ENCODE assay signal across 12 cellular contexts in the genomic region with DNA sequence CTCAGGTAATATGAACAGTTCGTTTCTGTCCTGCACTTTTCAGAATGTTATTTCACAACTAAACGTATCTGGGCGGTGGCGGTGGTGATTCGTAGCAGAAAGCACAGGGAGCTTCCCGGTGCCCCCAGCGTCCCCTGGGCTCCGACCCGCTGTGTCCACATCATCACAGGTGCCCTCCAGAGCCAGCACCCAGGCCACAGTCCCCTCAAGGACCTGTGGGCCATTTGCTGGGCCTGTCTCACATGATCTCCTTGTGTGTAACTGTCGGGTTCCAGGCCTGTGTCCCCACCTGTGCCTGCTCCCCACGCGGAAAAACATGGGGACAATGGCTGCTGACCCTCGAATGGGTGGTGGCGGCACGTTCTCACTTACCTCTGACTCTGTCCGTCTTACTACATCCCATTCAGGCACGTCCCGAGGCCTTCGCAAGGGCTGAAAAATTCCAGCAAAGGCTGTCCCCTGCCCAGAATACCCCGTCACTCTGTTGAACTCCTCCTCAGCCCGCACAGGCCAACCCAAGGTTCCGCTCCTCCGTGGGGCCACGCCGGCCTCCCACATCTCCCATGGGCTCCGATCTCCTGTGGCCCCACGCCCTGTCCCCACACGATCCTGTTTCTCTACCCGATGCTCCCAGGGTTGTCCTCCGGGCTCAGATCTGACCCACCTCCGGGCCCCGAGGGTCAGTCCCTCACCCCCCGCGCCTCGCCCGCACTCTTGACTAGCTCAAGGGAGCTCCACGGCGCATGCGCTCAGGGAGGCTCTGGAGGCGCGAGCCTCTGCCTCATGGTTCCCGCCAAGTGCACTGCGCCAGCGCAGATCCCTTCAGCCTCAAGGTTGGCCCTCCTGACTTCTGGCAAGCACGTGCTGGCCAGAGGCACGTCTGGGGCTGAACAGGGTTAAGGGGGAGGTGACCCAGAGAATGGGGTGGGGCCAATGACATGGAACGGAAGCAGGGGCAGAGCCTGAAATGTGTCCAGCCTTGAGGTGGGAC. TPM values are rescaled to one million over a fixed set of nuclear protein-coding genes. Genes with fewer than 3 reads are reported as not detected.
DNase-seq lines count a peak whose midpoint lies in the region; ATAC-seq, FAIRE-seq and TF ChIP-seq lines count a peak whose summit lies in the region.
"Had no signal": no experiment of that assay in that cellular context is flagged by ENCODE, and none has a peak within 500 bp of the region (broad histone marks: within the 10 kb centered on the region; RNA-seq: fewer than 3 reads in every experiment).

No MANE protein-coding gene starts in this region.

- no peak for TF ChIP-seq CTCF in GM23338 (conservative IDR thresholded peaks at IDR 0.05; ENCODE audit: low read depth in 2 of 2)

- peaks cover 32% of the 10 kb centered on the region for H4K20me1 ChIP-seq in BLaER1
- H4K20me1 ChIP-seq in GM23338 (replicated peaks; ENCODE audit: insufficient read depth), result peaks cover 13% of the 10 kb centered on the region; the same call in 1 of the 2 replicates

- H3K4me3 ChIP-seq in BLaER1 (no peak overlapping the region), GM23338 (no peak overlapping the region), small intestine (ENCODE audit: low read depth in 1 of 2, low read length in 2 of 2) (no peak overlapping the region)

- no peak overlapping the region for H3K9ac ChIP-seq in BLaER1

- H3K4me1 Mint-ChIP-seq in GM23338 (peaks cover 43% of the 10 kb centered on the region), memory B cell (peaks cover 49% of the 10 kb centered on the region)
- peaks cover 66% of the 10 kb centered on the region for H3K4me1 Mint-ChIP-seq in activated naive CD8-positive, alpha-beta T cell treated with anti-CD3 and anti-CD28 coated beads, Interleukin-2, amount 50 U/mL, for 24 hours

- no peaks in the 10 kb centered on the region for H3K9me2 ChIP-seq in GM23338 (ENCODE audit: insufficient read depth)

- H3K27me3 Mint-ChIP-seq in GM23338 (ENCODE audit: insufficient read depth, low read depth, poor library complexity) (peaks cover 18% of the 10 kb centered on the region), memory B cell (no peaks in the 10 kb centered on the region)
- no peaks in the 10 kb centered on the region for H3K27me3 Mint-ChIP-seq in activated naive CD8-positive, alpha-beta T cell treated with anti-CD3 and anti-CD28 coated beads, Interleukin-2, amount 50 U/mL, for 24 hours

- ATAC-seq in GM23338 (peak; percentile 73), memory B cell (ENCODE audit: low read depth) (no peak)
- ATAC-seq in activated naive CD8-positive, alpha-beta T cell treated with anti-CD3 and anti-CD28 coated beads, Interleukin-2, amount 50 U/mL, for 24 hours, result no peak
- ATAC-seq: activated CD4-positive, CD25-positive, alpha-beta regulatory T cell treated with anti-CD3 and anti-CD28 coated beads, Interleukin-2, amount 50 U/mL, for 24 hours had no signal

- peaks cover 60% of the 10 kb centered on the region for H3K36me3 Mint-ChIP-seq in GM23338 (ENCODE audit: low read depth)
- H3K36me3 Mint-ChIP-seq in activated naive CD8-positive, alpha-beta T cell treated with anti-CD3 and anti-CD28 coated beads, Interleukin-2, amount 50 U/mL, for 24 hours (ENCODE audit: low read depth), result peaks cover 25% of the 10 kb centered on the region
- peaks cover 22% of the 10 kb centered on the region for H3K36me3 Mint-ChIP-seq in memory B cell

- 0 out of 3 replicates have a peak overlapping the region, but pooled peaks have one; percentile 1 for H3K4me3 Mint-ChIP-seq in GM23338
- no peak overlapping the region for H3K4me3 Mint-ChIP-seq in activated naive CD8-positive, alpha-beta T cell treated with anti-CD3 and anti-CD28 coated beads, Interleukin-2, amount 50 U/mL, for 24 hours
- H3K4me3 Mint-ChIP-seq in memory B cell, result no peak overlapping the region

- DNase-seq in GM23338 (ENCODE audit: low spot score) (peak; percentile 58), memory B cell (ENCODE audit: low spot score in 2 of 2) (no peak), small intestine (no peak), SKM-1 treated with dmso at 0.1 percent for 144 hours (lab: John Stamatoyannopoulos, UW; ENCODE audit: unreplicated experiment) (no peak), DMS53 treated with DMSO at 0.1 percent for 48 hours (lab: John Stamatoyannopoulos, UW; ENCODE audit: unreplicated experiment) (no peak), NAMALWA (ENCODE audit: low spot score) (no peak)
- no peak for DNase-seq in activated naive CD8-positive, alpha-beta T cell treated with anti-CD3 and anti-CD28 coated beads, Interleukin-2, amount 50 U/mL, for 24 hours
- DNase-seq: NCI-H187, NCI-H524 had no signal

- H3K79me2 ChIP-seq in GM23338 (replicated peaks; ENCODE audit: insufficient read depth), result no peaks in the 10 kb centered on the region; the same call in 1 of the 2 replicates

- H3K27ac ChIP-seq in BLaER1 (peak overlapping the region; percentile 95), GM23338 (ENCODE audit: low read depth) (peak overlapping the region; percentile 32; the same call in 1 of the 2 replicates), small intestine (ENCODE audit: low read depth in 1 of 2, low read length in 1 of 2) (no peak overlapping the region)

- H3K4me2 ChIP-seq in BLaER1 (peak overlapping the region; percentile 99), GM23338 (no peak overlapping the region)

- peaks cover 2% of the 10 kb centered on the region; the same call in 1 of the 2 replicates for H3F3A ChIP-seq in GM23338 (replicated peaks; ENCODE audit: low read depth)

- peaks cover 19% of the 10 kb centered on the region for H3K9me3 Mint-ChIP-seq in GM23338
- peaks cover 4% of the 10 kb centered on the region for H3K9me3 Mint-ChIP-seq in activated naive CD8-positive, alpha-beta T cell treated with anti-CD3 and anti-CD28 coated beads, Interleukin-2, amount 50 U/mL, for 24 hours
- H3K9me3 Mint-ChIP-seq in memory B cell, result no peaks in the 10 kb centered on the region

- peak overlapping the region; percentile 31; the same call in 1 of the 2 replicates for H3K27ac Mint-ChIP-seq in GM23338
- peak overlapping the region; percentile 11 for H3K27ac Mint-ChIP-seq in activated naive CD8-positive, alpha-beta T cell treated with anti-CD3 and anti-CD28 coated beads, Interleukin-2, amount 50 U/mL, for 24 hours
- H3K27ac Mint-ChIP-seq in memory B cell, result peak overlapping the region; percentile 75

- FAIRE-seq in small intestine (lab: Jason Lieb, UNC), result no peak
- FAIRE-seq: RCC 7860 had no signal

- 91 to 93% (median 93%) methylated on average over 46 to 47 of the region's 47 CpGs for WGBS in small intestine, 3 donors

- H3K4me1 ChIP-seq in BLaER1 (peaks cover 57% of the 10 kb centered on the region), GM23338 (ENCODE audit: insufficient read depth) (peaks cover 15% of the 10 kb centered on the region), small intestine (ENCODE audit: control insufficient read depth in 2 of 2, insufficient read depth in 1 of 2, low read depth in 1 of 2, low read length in 1 of 2) (peaks cover 6 to 11% of the 10 kb centered on the region in 2 donors)

- H3K9me3 ChIP-seq in BLaER1 (peaks cover 6% of the 10 kb centered on the region), small intestine (ENCODE audit: control insufficient read depth, low read depth) (no peaks in the 10 kb centered on the region)

- peaks cover 36% of the 10 kb centered on the region for H3K36me3 ChIP-seq in BLaER1
- H3K36me3 ChIP-seq in GM23338 (ENCODE audit: insufficient read depth), result peaks cover 5% of the 10 kb centered on the region
- H3K36me3 ChIP-seq in small intestine (ENCODE audit: control insufficient read depth in 2 of 2, insufficient read depth in 2 of 2, low read length in 2 of 2), result peaks cover 0 to 6% of the 10 kb centered on the region in 2 donors

- no peak overlapping the region for H2AFZ ChIP-seq in GM23338

- H3K27me3 ChIP-seq in BLaER1 (no peaks in the 10 kb centered on the region), GM23338 (ENCODE audit: insufficient read depth) (no peaks in the 10 kb centered on the region), small intestine (ENCODE audit: control insufficient read depth in 2 of 2, insufficient read depth in 2 of 2, low read length in 2 of 2) (no peaks in the 10 kb centered on the region)

TF ChIP-seq in GM23338, 12 proteins besides CTCF, POLR2A, EP300 and RAD21 (continues in another document):
- no peak for TF ChIP-seq CREB1 (CRISPR knock-in tag; IDR thresholded peaks at IDR 0.05; ENCODE audit: low read depth)
- TF ChIP-seq NANOG (IDR thresholded peaks at IDR 0.05; ENCODE audit: borderline replicate concordance), result no peak
- TF ChIP-seq EZH2phosphoT487 (IDR thresholded peaks at IDR 0.05; ENCODE audit: unreplicated experiment), result no peak
- no peak for TF ChIP-seq ZNF331 (CRISPR knock-in tag; IDR thresholded peaks at IDR 0.05; ENCODE audit: low read depth)

RNA-seq across cellular contexts. Expression of a gene that starts 21.2 kb away (rescaled TPM):
- 59.4 and 63.0 TPM in 2 replicates for total RNA-seq in GM23338 (2014; rRNA removed; shearing (Covaris generic))
- polyA plus RNA-seq in GM23338 (2016; fragmentation: Nextera tagmentation; extraction: Ambion mirVana), result 23.4 and 25.6 TPM in 2 replicates
- 10 to 100 TPM; 22.8 to 41.3 (median 38.5) TPM for polyA plus RNA-seq in small intestine

RNA-seq across cellular contexts. Expression of a gene that starts 23.8 kb away (rescaled TPM):
- 12.7 and 13.3 TPM in 2 replicates for total RNA-seq in GM23338 (2014; rRNA removed; shearing (Covaris generic))
- 4.7 and 5.8 TPM in 2 replicates for polyA plus RNA-seq in GM23338 (2016; fragmentation: Nextera tagmentation; extraction: Ambion mirVana)
- polyA plus RNA-seq in small intestine, result 1 to 10 TPM; 3.2 to 4.8 (median 4.0) TPM

RNA-seq across cellular contexts. Expression of a gene that starts 46.1 kb away (rescaled TPM):
- 40.7 and 47.0 TPM in 2 replicates for total RNA-seq in GM23338 (2014; rRNA removed; shearing (Covaris generic))
- polyA plus RNA-seq in GM23338 (2016; fragmentation: Nextera tagmentation; extraction: Ambion mirVana) (17.7 and 19.2 TPM in 2 replicates), small intestine (10 to 100 TPM; 48.5 to 70.9 (median 70.3) TPM)

RNA-seq across cellular contexts. Expression of a gene that starts 58.6 kb away (rescaled TPM):
- total RNA-seq in GM23338 (2014; rRNA removed; shearing (Covaris generic)), result 49.0 and 49.4 TPM in 2 replicates
- 29.4 and 30.4 TPM in 2 replicates for polyA plus RNA-seq in GM23338 (2016; fragmentation: Nextera tagmentation; extraction: Ambion mirVana)
- polyA plus RNA-seq in small intestine, result 10 to 100 TPM; 28.6 to 51.6 (median 31.8) TPM

Comparison
In these comparisons a context has a peak if more than half of its experiments do, and no peak if none do; other contexts are left out.
1. H3K27ac ChIP-seq: peak in BLaER1 (single experiment) and GM23338 (single experiment); none in small intestine (0 of 2).
2. H3K27ac Mint-ChIP-seq: peak in every context shown above with its lines; median percentile 75 in memory B cell; 31 in GM23338; 11 in activated naive CD8-positive, alpha-beta T cell treated with anti-CD3 and anti-CD28 coated beads, Interleukin-2, amount 50 U/mL, for 24 hours.